In the genomic region with DNA sequence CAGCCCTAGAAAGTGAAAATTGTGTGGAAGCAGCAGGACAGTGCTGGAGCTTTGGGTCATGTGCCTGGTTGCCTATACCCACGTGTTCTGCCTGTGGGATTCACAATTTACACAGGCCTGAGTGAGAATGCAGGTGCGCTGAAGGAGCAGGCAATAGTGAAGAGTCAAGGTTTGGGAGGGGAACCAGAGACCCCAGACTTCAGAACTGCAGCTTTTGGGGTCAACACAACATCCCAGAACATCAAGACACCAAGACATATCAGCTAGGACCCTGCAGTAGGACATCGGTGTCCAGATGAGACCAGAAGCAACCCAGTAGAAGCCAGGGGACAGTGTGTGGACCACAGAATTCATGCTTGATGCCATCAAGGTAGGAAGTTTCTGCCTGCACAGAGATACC, we compare ENCODE assay signal across 23 cellular contexts. TPM values are rescaled to one million over a fixed set of nuclear protein-coding genes. Genes with fewer than 3 reads are reported as not detected.
DNase-seq lines count a peak whose midpoint lies in the region; ATAC-seq, FAIRE-seq and TF ChIP-seq lines count a peak whose summit lies in the region.
"Had no signal": no experiment of that assay in that cellular context is flagged by ENCODE, and none has a peak within 500 bp of the region (broad histone marks: within the 10 kb centered on the region; RNA-seq: fewer than 3 reads in every experiment).

No MANE protein-coding gene starts in this region.

- H4K8ac ChIP-seq in H9 (replicated peaks; ENCODE audit: insufficient read length, low read depth, low read length) (no peak overlapping the region), neuronal stem cell (ENCODE audit: low read depth, low read length) (no peak overlapping the region)

- TF ChIP-seq CTCF in H9 (conservative IDR thresholded peaks at IDR 0.05) (no peak), astrocyte (IDR thresholded peaks at IDR 0.05; ENCODE audit: insufficient read depth, low read depth, low read length) (no peak)

- H3K79me1 ChIP-seq in H9 (ENCODE audit: insufficient read depth, low read depth, low read length, poor library complexity, severe bottlenecking) (no peaks in the 10 kb centered on the region), neuronal stem cell (ENCODE audit: low read depth, low read length) (no peaks in the 10 kb centered on the region)

- H2BK5ac ChIP-seq in H9 (ENCODE audit: insufficient read length, low read length) = no peak overlapping the region
- no peak overlapping the region for H2BK5ac ChIP-seq in neuronal stem cell (ENCODE audit: low read length)

- H3K4ac ChIP-seq in H9 (ENCODE audit: low read depth, low read length) (no peak overlapping the region), neuronal stem cell (ENCODE audit: low read length) (no peak overlapping the region)

- H3K27ac ChIP-seq in H9 (ENCODE audit: insufficient read length, low read depth, low read length) (no peak overlapping the region), astrocyte (ENCODE audit: low read depth, low read length) (no peak overlapping the region), neuronal stem cell (replicated peaks; ENCODE audit: low read length) (no peak overlapping the region)
- H3K27ac ChIP-seq: BLaER1 treated with 17β-estradiol and CSF1 and Interleukin-3, amounts not matched to agents 10 nM and 100 nM; C4-2B had no signal

- H3K14ac ChIP-seq in H9 (ENCODE audit: insufficient read depth, low read length) (no peak overlapping the region), neuronal stem cell (ENCODE audit: low read length) (no peak overlapping the region)

- no peaks in the 10 kb centered on the region for H3K9me3 ChIP-seq in H9 (ENCODE audit: control insufficient read depth, low read depth, low read length)
- no peaks in the 10 kb centered on the region for H3K9me3 ChIP-seq in astrocyte (ENCODE audit: insufficient read depth, low read depth, low read length)
- no peaks in the 10 kb centered on the region for H3K9me3 ChIP-seq in neuronal stem cell (replicated peaks in 1 of 2; ENCODE audit: control insufficient read depth in 2 of 2, insufficient read depth in 1 of 2, low read depth in 1 of 2, low read length in 2 of 2)
- H3K9me3 ChIP-seq: Caco-2 had no signal

- DNase-seq in H9 (no peak), astrocyte (ENCODE audit: low read depth) (no peak), neuronal stem cell (ENCODE audit: low spot score) (no peak), AG08396 (ENCODE audit: low spot score) (no peak), occipital lobe (lab: John Stamatoyannopoulos, UW) (no peak)
- DNase-seq: 8988T; ACHN; AML-193; Caco-2; Calu3; CD4-positive, alpha-beta T cell; CD8-positive, alpha-beta T cell; DMS79 treated with DMSO at 0.1 percent for 48 hours; GF-D8 had no signal

- H3K79me2 ChIP-seq in H9 (ENCODE audit: insufficient read depth, low read length) (no peaks in the 10 kb centered on the region), astrocyte (ENCODE audit: insufficient read depth, low read length) (no peaks in the 10 kb centered on the region)

- no peak overlapping the region for H2BK20ac ChIP-seq in H9 (ENCODE audit: low read depth, low read length, poor library complexity, severe bottlenecking)

- H3K9ac ChIP-seq in H9 (ENCODE audit: extremely low read depth, insufficient read length, low read length) (no peak overlapping the region), astrocyte (ENCODE audit: low read length) (no peak overlapping the region), neuronal stem cell (ENCODE audit: low read depth, low read length, poor library complexity) (no peak overlapping the region)
- H3K9ac ChIP-seq: BLaER1 treated with 17β-estradiol and CSF1 and Interleukin-3, amounts not matched to agents 10 nM and 100 nM had no signal

- H3T11ph ChIP-seq in H9 (ENCODE audit: low read length) = no peak overlapping the region

- H3K27me3 Mint-ChIP-seq in H9 (ENCODE audit: low read depth) (peaks cover 5% of the 10 kb centered on the region), astrocyte (ENCODE audit: low read depth, unreplicated experiment) (no peaks in the 10 kb centered on the region)
- H3K27me3 Mint-ChIP-seq: CD4-positive, alpha-beta T cell had no signal

- H2BK15ac ChIP-seq in H9 (ENCODE audit: low read depth, low read length) (0 out of 2 replicates have a peak overlapping the region, but pooled peaks have one; percentile 57), neuronal stem cell (ENCODE audit: low read length) (no peak overlapping the region)

- H3K4me2 ChIP-seq in H9 (ENCODE audit: insufficient read depth, insufficient read length, low read length) = no peak overlapping the region
- H3K4me2 ChIP-seq in astrocyte (ENCODE audit: low read length) = no peak overlapping the region
- no peak overlapping the region for H3K4me2 ChIP-seq in neuronal stem cell (ENCODE audit: insufficient read depth, low read length, poor library complexity, severe bottlenecking)
- H3K4me2 ChIP-seq: BLaER1 treated with 17β-estradiol and CSF1 and Interleukin-3, amounts not matched to agents 10 nM and 100 nM had no signal

- ATAC-seq in HG03442 (IDR thresholded peaks at IDR 0.05; ENCODE audit: unreplicated experiment) = no peak
- ATAC-seq: CD8-positive, alpha-beta T cell had no signal

- H3K4me3 Mint-ChIP-seq in H9 = no peak overlapping the region
- H3K4me3 Mint-ChIP-seq in astrocyte (ENCODE audit: unreplicated experiment) = no peak overlapping the region
- H3K4me3 Mint-ChIP-seq: B cell; CD4-positive, alpha-beta T cell; CD8-positive, alpha-beta T cell had no signal

- no peak overlapping the region for H2BK120ac ChIP-seq in H9 (ENCODE audit: low read depth, low read length, poor library complexity, severe bottlenecking)
- H2BK120ac ChIP-seq in neuronal stem cell (ENCODE audit: low read depth, low read length) = no peak overlapping the region

- no peak overlapping the region for H3K56ac ChIP-seq in H9 (ENCODE audit: insufficient read length, low read depth, low read length)

- FAIRE-seq in astrocyte (lab: Jason Lieb, UNC) = no peak
- FAIRE-seq: A204.1, D721Med, G401.6, GM12891, GM19239 had no signal

- no peak overlapping the region for H2BK12ac ChIP-seq in H9 (ENCODE audit: insufficient read length, low read depth, low read length)
- no peak overlapping the region for H2BK12ac ChIP-seq in neuronal stem cell (ENCODE audit: low read length)

- H3K18ac ChIP-seq in H9 (ENCODE audit: insufficient read length, low read depth, low read length) (no peak overlapping the region), neuronal stem cell (ENCODE audit: low read length) (peak overlapping the region; percentile 20)

- H4K20me1 ChIP-seq in H9 (ENCODE audit: control insufficient read depth, insufficient read depth, insufficient read length) (no peaks in the 10 kb centered on the region), astrocyte (ENCODE audit: insufficient read depth, low read length) (no peaks in the 10 kb centered on the region)
- H4K20me1 ChIP-seq: BLaER1 treated with 17β-estradiol and CSF1 and Interleukin-3, amounts not matched to agents 10 nM and 100 nM had no signal

- H3K4me1 ChIP-seq in H9 (ENCODE audit: insufficient read depth, low read length) (peaks cover 8% of the 10 kb centered on the region; the same call in 1 of the 2 replicates), astrocyte (ENCODE audit: insufficient read depth, low read length) (peaks cover 14% of the 10 kb centered on the region), neuronal stem cell (ENCODE audit: control insufficient read depth in 2 of 2, insufficient read depth in 1 of 2, low read depth in 1 of 2, low read length in 2 of 2) (peaks cover 0 to 1% of the 10 kb centered on the region in 2 donors)
- H3K4me1 ChIP-seq: Caco-2 had no signal

- H3K27me3 ChIP-seq in H9 (ENCODE audit: insufficient read depth, low read length) = no peaks in the 10 kb centered on the region
- no peaks in the 10 kb centered on the region for H3K27me3 ChIP-seq in astrocyte (ENCODE audit: insufficient read depth, low read length)
- no peaks in the 10 kb centered on the region for H3K27me3 ChIP-seq in neuronal stem cell (ENCODE audit: control insufficient read depth in 3 of 3, insufficient read depth in 3 of 3, low read depth in 1 of 3, low read length in 3 of 3)
- H3K27me3 ChIP-seq: BLaER1 treated with 17β-estradiol and CSF1 and Interleukin-3, amounts not matched to agents 10 nM and 100 nM had no signal

- H3K23me2 ChIP-seq in H9 (ENCODE audit: insufficient read length, low read depth, low read length, poor library complexity, severe bottlenecking) = no peaks in the 10 kb centered on the region

- H3K36me3 Mint-ChIP-seq in H9 (ENCODE audit: insufficient read depth in 1 of 3, low read depth in 3 of 3) (peaks cover 0 to 5% (median 4%) of the 10 kb centered on the region in 3 experiments; a peak in 3 of 7 replicates), astrocyte (ENCODE audit: low read depth, unreplicated experiment) (peaks cover 5% of the 10 kb centered on the region)
- H3K36me3 Mint-ChIP-seq: CD8-positive, alpha-beta T cell had no signal

- H4K5ac ChIP-seq in H9 (ENCODE audit: insufficient read length, low read depth, low read length) = no peak overlapping the region

- H3K4me1 Mint-ChIP-seq in H9 = peaks cover 30 to 35% of the 10 kb centered on the region in 2 experiments
- peaks cover 22% of the 10 kb centered on the region for H3K4me1 Mint-ChIP-seq in astrocyte (ENCODE audit: low read depth, unreplicated experiment)

- H4K91ac ChIP-seq in H9 (ENCODE audit: insufficient read length, low read depth, low read length) (no peak overlapping the region), neuronal stem cell (ENCODE audit: low read depth, low read length, poor library complexity) (no peak overlapping the region)

- no peak overlapping the region for H3K27ac Mint-ChIP-seq in H9
- H3K27ac Mint-ChIP-seq in astrocyte (ENCODE audit: unreplicated experiment) = peak overlapping the region; percentile 93
- H3K27ac Mint-ChIP-seq: B cell; CD4-positive, alpha-beta T cell; CD8-positive, alpha-beta T cell had no signal

- H3K36me3 ChIP-seq in astrocyte (ENCODE audit: insufficient read depth, low read length) (no peaks in the 10 kb centered on the region), neuronal stem cell (replicated peaks in 1 of 2; ENCODE audit: control insufficient read depth in 2 of 2, insufficient read depth in 2 of 2, low read length in 2 of 2) (no peaks in the 10 kb centered on the region)
- H3K36me3 ChIP-seq: BLaER1 treated with 17β-estradiol and CSF1 and Interleukin-3, amounts not matched to agents 10 nM and 100 nM had no signal

- no CpG with 5 or more reads among the region's 3 CpGs for WGBS in H9 (ENCODE audit: extremely low coverage, insufficient read length, low lambda C conversion rate)
- no CpG with 5 or more reads among the region's 3 CpGs for WGBS in neuronal stem cell (ENCODE audit: extremely low coverage in 2 of 2, insufficient read length in 2 of 2, insufficient replicate concordance in 1 of 2), 2 donors

- H2AK5ac ChIP-seq in H9 (ENCODE audit: insufficient read length, low read length) (no peak overlapping the region), neuronal stem cell (ENCODE audit: low read depth, low read length) (no peak overlapping the region)

- H2AFZ ChIP-seq in H9 (ENCODE audit: low read length) (no peak overlapping the region), astrocyte (ENCODE audit: low read depth, low read length) (no peak overlapping the region), neuronal stem cell (ENCODE audit: low read length) (no peak overlapping the region)

- H3K9me3 Mint-ChIP-seq in H9 = peaks cover 0 to 3% of the 10 kb centered on the region in 2 experiments; a peak in 2 of 5 replicates
- no peaks in the 10 kb centered on the region for H3K9me3 Mint-ChIP-seq in astrocyte (ENCODE audit: unreplicated experiment)
- H3K9me3 Mint-ChIP-seq: CD4-positive, alpha-beta T cell; CD8-positive, alpha-beta T cell had no signal

- no peak overlapping the region for H3K4me3 ChIP-seq in astrocyte (ENCODE audit: insufficient read depth, low read depth, low read length)
- no peak overlapping the region for H3K4me3 ChIP-seq in neuronal stem cell (ENCODE audit: low read length in 2 of 2)
- H3K4me3 ChIP-seq: BLaER1 treated with 17β-estradiol and CSF1 and Interleukin-3, amounts not matched to agents 10 nM and 100 nM had no signal

- H3K23ac ChIP-seq in H9 (ENCODE audit: insufficient read length, low read depth, low read length) (no peak overlapping the region), neuronal stem cell (ENCODE audit: low read depth, low read length, poor library complexity) (no peak overlapping the region)

RNA-seq across cellular contexts. Expression of a gene that starts 29.1 kb away (rescaled TPM):
- total RNA-seq in H9 (2021) (4.2 and 4.4 TPM in 2 replicates), astrocyte (7.7 and 8.5 TPM in 2 replicates), occipital lobe (18.2 TPM)
- 2.7 TPM for polyA plus RNA-seq in neuronal stem cell (2013, experiment 1 of 2)
- 2.1 TPM for polyA plus RNA-seq in neuronal stem cell (2013, experiment 2 of 2)
